Comparison of ENCODE assay signal across 15 cellular contexts in genomic region chr14:91038439-91038838, GRCh38. TPM values are rescaled to one million over a fixed set of nuclear protein-coding genes. Genes with fewer than 3 reads are reported as not detected.
A peak's percentile ranks its signal among the peaks of the same experiment; 100 is the strongest.
DNase-seq lines count a peak whose midpoint lies in the region; ATAC-seq and TF ChIP-seq lines count a peak whose summit lies in the region.
"Had no signal": no experiment of that assay in that cellular context is flagged by ENCODE, and none has a peak within 500 bp of the region (broad histone marks: within the 10 kb centered on the region; RNA-seq: fewer than 3 reads in every experiment).

No MANE protein-coding gene starts in this region.

- TF ChIP-seq POLR2A in uterus (IDR thresholded peaks at IDR 0.05), result no peak

- no peaks in the 10 kb centered on the region for H3K27me3 Mint-ChIP-seq in activated T-helper 17 cell treated with anti-CD3 and anti-CD28 coated beads, Interleukin-2, amount 50 U/mL, for 72 hours

- no peaks in the 10 kb centered on the region for H3K9me3 Mint-ChIP-seq in activated T-helper 17 cell treated with anti-CD3 and anti-CD28 coated beads, Interleukin-2, amount 50 U/mL, for 72 hours

- no peak overlapping the region for H3K4me3 ChIP-seq in uterus
- H3K4me3 ChIP-seq: cardiac muscle cell, ovary, PC-9, upper lobe of left lung had no signal

- DNase-seq in left cardiac atrium (peak; percentile 20), Right ventricle myocardium superior (no peak), inferior parietal cortex (ENCODE audit: extremely low spot score) (peak; percentile 21), uterus (peak; percentile 31 to 33), 8988T (no peak), NCI-H82 treated with DMSO at 0.1 percent for 48 hours (lab: John Stamatoyannopoulos, UW; ENCODE audit: unreplicated experiment) (no peak), COR-L47 (lab: John Stamatoyannopoulos, UW) (no peak)
- DNase-seq: activated CD4-positive, alpha-beta T cell treated with anti-CD3 and anti-CD28 coated beads, Interleukin-2, amount 50 U/mL, for 48 hours; endodermal cell; ovary; PC-9; T-helper 2 cell had no signal

- H3K27ac Mint-ChIP-seq in activated T-helper 17 cell treated with anti-CD3 and anti-CD28 coated beads, Interleukin-2, amount 50 U/mL, for 72 hours, result peak overlapping the region; percentile 13
- H3K27ac Mint-ChIP-seq: endodermal cell had no signal

- TF ChIP-seq CTCF in uterus (IDR thresholded peaks at IDR 0.05), result no peak

- no peaks in the 10 kb centered on the region for H3K36me3 Mint-ChIP-seq in activated T-helper 17 cell treated with anti-CD3 and anti-CD28 coated beads, Interleukin-2, amount 50 U/mL, for 72 hours (ENCODE audit: low read depth)

- no peaks in the 10 kb centered on the region for H3K27me3 ChIP-seq in uterus
- H3K27me3 ChIP-seq: cardiac muscle cell, ovary, upper lobe of left lung had no signal

- peaks cover 65% of the 10 kb centered on the region for H3K4me1 Mint-ChIP-seq in activated T-helper 17 cell treated with anti-CD3 and anti-CD28 coated beads, Interleukin-2, amount 50 U/mL, for 72 hours
- H3K4me1 Mint-ChIP-seq: endodermal cell had no signal

- intact Hi-C loops in left cardiac atrium (cut with DNase I), result no loop called here
- intact Hi-C loops in Right ventricle myocardium superior (cut with DNase I), result no loop called here
- intact Hi-C loops in uterus (cut with DNase I; ENCODE audit: low total_unique reads), result no loop called here

- H3K27ac ChIP-seq in uterus, result no peak overlapping the region
- H3K27ac ChIP-seq: cardiac muscle cell, ovary, PC-9, upper lobe of left lung had no signal

- ATAC-seq in left cardiac atrium (peak in 1 of 2 donors; percentile 88), Right ventricle myocardium superior (ENCODE audit: poor library complexity) (no peak)
- ATAC-seq in activated T-helper 17 cell treated with anti-CD3 and anti-CD28 coated beads, Interleukin-2, amount 50 U/mL, for 72 hours (replicated peaks), result peak; percentile 70

- H3K4me3 Mint-ChIP-seq in activated T-helper 17 cell treated with anti-CD3 and anti-CD28 coated beads, Interleukin-2, amount 50 U/mL, for 72 hours, result peak overlapping the region; percentile 3
- H3K4me3 Mint-ChIP-seq: endodermal cell had no signal

- H3K9me3 ChIP-seq in uterus, result no peaks in the 10 kb centered on the region
- H3K9me3 ChIP-seq: ovary, upper lobe of left lung had no signal

- H3K4me1 ChIP-seq in uterus, result no peaks in the 10 kb centered on the region
- H3K4me1 ChIP-seq: upper lobe of left lung had no signal

- H3K36me3 ChIP-seq in uterus, result no peaks in the 10 kb centered on the region
- H3K36me3 ChIP-seq: cardiac muscle cell, ovary, upper lobe of left lung had no signal

RNA-seq across cellular contexts. Expression of gene RPS6KA5, which starts 22.0 kb away (rescaled TPM):
- 1 to 10 TPM; 8.1 to 9.6 TPM for total RNA-seq in left cardiac atrium
- total RNA-seq in Right ventricle myocardium superior, result 14.6 TPM
- 10 to 100 TPM; 30.0 to 46.2 TPM for total RNA-seq in activated T-helper 17 cell treated with anti-CD3 and anti-CD28 coated beads, Interleukin-2, amount 50 U/mL, for 72 hours
- total RNA-seq in uterus, result 10 to 100 TPM in 2 of 4 donors, 1 to 10 TPM in 2; 3.8 to 20.0 (median 14.8) TPM

Comparison
In these comparisons a context has a peak if more than half of its experiments do, and no peak if none do; other contexts are left out.
1. DNase-seq: peak in left cardiac atrium (single experiment), inferior parietal cortex (single experiment) and uterus (2 of 2); none in Right ventricle myocardium superior (single experiment), 8988T (single experiment), NCI-H82 treated with DMSO at 0.1 percent for 48 hours (single experiment) and COR-L47 (single experiment).